Comparison of ENCODE assay signal across 8 cellular contexts in genomic region chr5:138654281-138654867, GRCh38.
DNase-seq lines count a peak whose midpoint lies in the region; ATAC-seq and TF ChIP-seq lines count a peak whose summit lies in the region.

No MANE protein-coding gene starts in this region.

- DNase-seq in ELF-1 (ENCODE audit: low read depth, low spot score) (peak; percentile 62), HCT116 (ENCODE audit: low read depth, low spot score) (no peak), Peyer's patch (peak in 2 of 3 donors; percentile 65 to 66), nephron progenitor cell (no peak), SHP77 treated with DMSO at 0.1 percent for 48 hours (lab: John Stamatoyannopoulos, UW) (no peak), left lobe of liver (ENCODE audit: low spot score) (no peak), NCI-H526 (lab: John Stamatoyannopoulos, UW) (no peak)
- peak; percentile 60 for DNase-seq in activated gamma-delta T cell treated with anti-CD3 and anti-CD28 coated beads, Interleukin-2, amount 50 U/mL, for 16 hours (ENCODE audit: low read depth)

- H3K9ac ChIP-seq in HCT116 (ENCODE audit: low read length): no peak overlapping the region

- H3K27me3 ChIP-seq in HCT116 (ENCODE audit: insufficient read depth, low read length): no peaks in the 10 kb centered on the region
- H3K27me3 ChIP-seq in Peyer's patch: no peaks in the 10 kb centered on the region

- TF ChIP-seq RAD21 in HCT116 (IDR thresholded peaks at IDR 0.05; ENCODE audit: low read depth): no peak

- H3K27ac ChIP-seq in HCT116 (ENCODE audit: low read depth, low read length): no peak overlapping the region
- H3K27ac ChIP-seq in Peyer's patch: no peak overlapping the region

- TF ChIP-seq CTCF in HCT116 (IDR thresholded peaks at IDR 0.05 in 2 of 3, conservative IDR thresholded peaks at IDR 0.05 in 1 of 3; ENCODE audit: borderline replicate concordance in 1 of 3, insufficient read depth in 1 of 3, low read depth in 2 of 3, low read length in 2 of 3) (no peak), Peyer's patch (IDR thresholded peaks at IDR 0.05) (no peak), nephron progenitor cell (IDR thresholded peaks at IDR 0.05) (no peak)

- H3K27ac Mint-ChIP-seq in nephron progenitor cell: peak overlapping the region; percentile 64

- peaks cover 5 to 7% of the 10 kb centered on the region in 2 experiments; a peak in 2 of 4 replicates for H3K4me1 ChIP-seq in HCT116 (ENCODE audit: control insufficient read depth in 1 of 2, insufficient read depth in 2 of 2, low read length in 2 of 2)
- peaks cover 0 to 10% (median 6%) of the 10 kb centered on the region in 4 donors for H3K4me1 ChIP-seq in Peyer's patch

- H3K4me3 Mint-ChIP-seq in nephron progenitor cell: no peak overlapping the region

- no peaks in the 10 kb centered on the region for H3K9me2 ChIP-seq in HCT116 (ENCODE audit: insufficient read depth)

- H3K4me2 ChIP-seq in HCT116 (ENCODE audit: low read length): no peak overlapping the region

- intact Hi-C loops in HCT116 (cut with micrococcal nuclease): no loop called here

- H3K27me3 Mint-ChIP-seq in nephron progenitor cell (ENCODE audit: low read depth, poor library complexity): no peaks in the 10 kb centered on the region

- peak; percentile 35; the same call in 1 of the 2 replicates for ATAC-seq in HCT116
- no peak for ATAC-seq in left lobe of liver

- no peaks in the 10 kb centered on the region for H3K9me3 Mint-ChIP-seq in nephron progenitor cell

- no peak for TF ChIP-seq POLR2A in HCT116 (IDR thresholded peaks at IDR 0.05; ENCODE audit: borderline replicate concordance, extremely low read depth, insufficient read depth, insufficient read length)
- no peak for TF ChIP-seq POLR2A in Peyer's patch (IDR thresholded peaks at IDR 0.05)

- H3K36me3 ChIP-seq in HCT116 (ENCODE audit: control insufficient read depth in 1 of 2, insufficient read depth in 2 of 2, low read length in 2 of 2) (no peaks in the 10 kb centered on the region), Peyer's patch (no peaks in the 10 kb centered on the region)

- peaks cover 86% of the 10 kb centered on the region for H3K4me1 Mint-ChIP-seq in nephron progenitor cell

- POLR2A ChIA-PET in HCT116 (lab: Charles Lee): no interaction called here

- BruUV-seq in HCT116 (replicated peaks; lab: Mats Ljungman, UMichigan): no TSS peak

- CTCF ChIA-PET in HCT116 (lab: Charles Lee): interaction anchor here (0.6 to 1.6 kb wide), 3 partner anchors 13 to 578 kb away, joined by 4 to 6 read pairs (median 4); no protein-coding TSS in a partner anchor

- no peaks in the 10 kb centered on the region for H3K36me3 Mint-ChIP-seq in nephron progenitor cell (ENCODE audit: low read depth)

- RAD21 ChIA-PET in HCT116 (lab: Charles Lee; ENCODE audit: low non-redundant PET in 1 of 2, low total read pairs in 2 of 2, uncharacterized antibody in 2 of 2, unreplicated experiment in 2 of 2): no interaction called here

- no peaks in the 10 kb centered on the region for H3K79me2 ChIP-seq in HCT116 (ENCODE audit: insufficient read depth, low read length)

- H3K4me3 ChIP-seq in HCT116 (replicated peaks in 1 of 2; ENCODE audit: low read depth in 1 of 2, low read length in 2 of 2) (no peak overlapping the region), Peyer's patch (no peak overlapping the region)

- H2AFZ ChIP-seq in HCT116 (ENCODE audit: low read depth, low read length, poor library complexity, severe bottlenecking): no peak overlapping the region

- H3K9me3 ChIP-seq in HCT116 (ENCODE audit: control insufficient read depth in 1 of 2, insufficient read depth in 1 of 2, low read depth in 1 of 2, low read length in 2 of 2) (no peaks in the 10 kb centered on the region), Peyer's patch (no peaks in the 10 kb centered on the region)

- no peaks in the 10 kb centered on the region for H4K20me1 ChIP-seq in HCT116 (ENCODE audit: insufficient read depth)

TF ChIP-seq in HCT116, 20 proteins besides CTCF, POLR2A, EP300 and RAD21:
- TF ChIP-seq SRF (IDR thresholded peaks at IDR 0.05; ENCODE audit: low read depth) (no peak), CBX3 (IDR thresholded peaks at IDR 0.05; ENCODE audit: low read depth) (no peak), TCF7L2 (IDR thresholded peaks at IDR 0.05; ENCODE audit: borderline replicate concordance, extremely low read depth, insufficient read depth, insufficient read length) (no peak), ZFX (IDR thresholded peaks at IDR 0.05) (no peak), JUND (IDR thresholded peaks at IDR 0.05) (no peak), YY1 (IDR thresholded peaks at IDR 0.05; ENCODE audit: extremely low read depth, insufficient replicate concordance, low read depth, low read length) (no peak), MAX (IDR thresholded peaks at IDR 0.05) (no peak), EGR1 (IDR thresholded peaks at IDR 0.05; ENCODE audit: low read depth) (no peak), POLR2AphosphoS5 (IDR thresholded peaks at IDR 0.05; ENCODE audit: low read depth, low read length) (no peak), EZH2phosphoT487 (IDR thresholded peaks at IDR 0.05; ENCODE audit: borderline replicate concordance) (no peak), REST (IDR thresholded peaks at IDR 0.05; ENCODE audit: low read depth) (no peak), SIN3A (IDR thresholded peaks at IDR 0.05; ENCODE audit: low read depth) (no peak), CEBPB (IDR thresholded peaks at IDR 0.05; ENCODE audit: low read depth) (no peak), ZBTB33 (IDR thresholded peaks at IDR 0.05; ENCODE audit: extremely low read depth, insufficient replicate concordance, low read length) (no peak), SP1 (IDR thresholded peaks at IDR 0.05; ENCODE audit: low read depth) (no peak), FOSL1 (IDR thresholded peaks at IDR 0.05; ENCODE audit: low read depth) (no peak), ZNF274 (IDR thresholded peaks at IDR 0.05; ENCODE audit: low read depth, low read length) (no peak), EZH2 (IDR thresholded peaks at IDR 0.05) (no peak), ELF1 (IDR thresholded peaks at IDR 0.05; ENCODE audit: borderline replicate concordance, low read depth) (no peak)
- TF ChIP-seq, protein P1, sequence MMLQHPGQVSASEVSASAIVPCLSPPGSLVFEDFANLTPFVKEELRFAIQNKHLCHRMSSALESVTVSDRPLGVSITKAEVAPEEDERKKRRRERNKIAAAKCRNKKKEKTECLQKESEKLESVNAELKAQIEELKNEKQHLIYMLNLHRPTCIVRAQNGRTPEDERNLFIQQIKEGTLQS (IDR thresholded peaks at IDR 0.05): no peak

Comparison
In these comparisons a context has a peak if more than half of its experiments do, and no peak if none do; other contexts are left out.
1. DNase-seq: peak in ELF-1 (single experiment), Peyer's patch (2 of 3) and activated gamma-delta T cell treated with anti-CD3 and anti-CD28 coated beads, Interleukin-2, amount 50 U/mL, for 16 hours (single experiment); none in HCT116 (single experiment), nephron progenitor cell (single experiment), SHP77 treated with DMSO at 0.1 percent for 48 hours (single experiment), left lobe of liver (single experiment) and NCI-H526 (0 of 2).